Comparison of ENCODE assay signal across 9 cellular contexts in genomic region chr4:45662996-45663395, GRCh38.
DNase-seq lines count a peak whose midpoint lies in the region; ATAC-seq, FAIRE-seq and TF ChIP-seq lines count a peak whose summit lies in the region.
"Had no signal": no experiment of that assay in that cellular context is flagged by ENCODE, and none has a peak within 500 bp of the region (broad histone marks: within the 10 kb centered on the region; RNA-seq: fewer than 3 reads in every experiment).

No MANE protein-coding gene starts in this region.

- H3K27me3 ChIP-seq in bronchial epithelial cell (ENCODE audit: control insufficient read depth, insufficient read depth, low read length): no peaks in the 10 kb centered on the region

- H3K36me3 ChIP-seq in bronchial epithelial cell (ENCODE audit: control insufficient read depth, insufficient read depth, low read length): no peaks in the 10 kb centered on the region

- DNase-seq in AG08396 (ENCODE audit: low spot score) (peak; percentile 2), NCI-H1105 (lab: John Stamatoyannopoulos, UW) (peak; percentile 49), bronchial epithelial cell (ENCODE audit: low read depth) (peak; percentile 48), kidney tubule cell (ENCODE audit: low spot score) (peak; percentile 64), NCI-H774 (lab: John Stamatoyannopoulos, UW) (no peak)
- DNase-seq in stimulated activated naive B cell treated with anti-CD40 and anti-IgM and Interleukin-4, amounts not matched to agents 10 μg/mL and 1 μg/mL and 100 μg/mL, for 72 hours: no peak

- no peaks in the 10 kb centered on the region for H3K27me3 Mint-ChIP-seq in stimulated activated naive B cell treated with anti-CD40 and anti-IgM and Interleukin-4, amounts not matched to agents 10 μg/mL and 1 μg/mL and 100 μg/mL, for 72 hours

- no peaks in the 10 kb centered on the region for H3K4me1 Mint-ChIP-seq in stimulated activated naive B cell treated with anti-CD40 and anti-IgM and Interleukin-4, amounts not matched to agents 10 μg/mL and 1 μg/mL and 100 μg/mL, for 72 hours

- no peaks in the 10 kb centered on the region for H3K36me3 Mint-ChIP-seq in stimulated activated naive B cell treated with anti-CD40 and anti-IgM and Interleukin-4, amounts not matched to agents 10 μg/mL and 1 μg/mL and 100 μg/mL, for 72 hours

- no peak overlapping the region for H3K4me3 ChIP-seq in bronchial epithelial cell (ENCODE audit: low read depth, low read length)

- no peak for ATAC-seq in HG02588 (IDR thresholded peaks at IDR 0.05; ENCODE audit: unreplicated experiment)
- ATAC-seq in HG03135 (IDR thresholded peaks at IDR 0.05; ENCODE audit: unreplicated experiment): no peak
- ATAC-seq in stimulated activated naive B cell treated with anti-CD40 and anti-IgM and Interleukin-4, amounts not matched to agents 10 μg/mL and 1 μg/mL and 100 μg/mL, for 72 hours (replicated peaks): no peak
- ATAC-seq: HepG2 had no signal

- no peak overlapping the region for H3K27ac Mint-ChIP-seq in stimulated activated naive B cell treated with anti-CD40 and anti-IgM and Interleukin-4, amounts not matched to agents 10 μg/mL and 1 μg/mL and 100 μg/mL, for 72 hours

- TF ChIP-seq CTCF in bronchial epithelial cell (IDR thresholded peaks at IDR 0.05; ENCODE audit: insufficient read depth, low read length, severe bottlenecking): no peak

- no peak overlapping the region for H3K4me3 Mint-ChIP-seq in stimulated activated naive B cell treated with anti-CD40 and anti-IgM and Interleukin-4, amounts not matched to agents 10 μg/mL and 1 μg/mL and 100 μg/mL, for 72 hours

- no peak for FAIRE-seq in bronchial epithelial cell (lab: Jason Lieb, UNC)
- FAIRE-seq: HepG2 had no signal

- H3K9me3 Mint-ChIP-seq in stimulated activated naive B cell treated with anti-CD40 and anti-IgM and Interleukin-4, amounts not matched to agents 10 μg/mL and 1 μg/mL and 100 μg/mL, for 72 hours: no peaks in the 10 kb centered on the region

Comparison
In these comparisons a context has a peak if more than half of its experiments do, and no peak if none do; other contexts are left out.
1. DNase-seq: peak in AG08396 (single experiment), NCI-H1105 (single experiment), bronchial epithelial cell (single experiment) and kidney tubule cell (single experiment); none in NCI-H774 (single experiment) and stimulated activated naive B cell treated with anti-CD40 and anti-IgM and Interleukin-4, amounts not matched to agents 10 μg/mL and 1 μg/mL and 100 μg/mL, for 72 hours (single experiment).